In the genomic region with DNA sequence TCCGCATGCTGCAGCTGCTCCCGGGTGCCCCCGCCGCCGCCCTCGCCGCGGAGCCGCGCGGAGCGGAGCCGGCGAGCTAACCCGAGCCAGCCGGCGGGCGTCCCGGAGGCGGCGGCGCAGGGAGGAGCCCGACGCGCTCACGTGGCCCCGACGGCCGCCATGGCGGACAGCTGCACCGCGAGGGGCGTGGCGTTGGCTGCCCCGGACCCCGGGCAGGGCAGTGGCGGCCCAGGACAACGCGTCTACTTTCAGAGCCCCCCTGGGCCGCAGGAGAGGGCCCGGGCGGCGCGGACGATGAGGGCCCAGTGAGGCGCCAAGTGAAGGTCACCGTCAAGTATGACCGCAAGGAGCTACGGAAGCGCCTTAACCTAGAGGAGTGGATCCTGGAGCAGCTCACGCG, we compare ENCODE assay signal across 17 cellular contexts. TPM values are rescaled to one million over a fixed set of nuclear protein-coding genes. Genes with fewer than 3 reads are reported as not detected.
DNase-seq lines count a peak whose midpoint lies in the region; ATAC-seq and TF ChIP-seq lines count a peak whose summit lies in the region.
"Had no signal": no experiment of that assay in that cellular context is flagged by ENCODE, and none has a peak within 500 bp of the region (broad histone marks: within the 10 kb centered on the region; RNA-seq: fewer than 3 reads in every experiment).

No MANE protein-coding gene starts in this region.

- no peak overlapping the region; the same call in 1 of the 2 replicates for H3K9ac ChIP-seq in iPS-20b (ENCODE audit: low read depth, low read length)

- intact Hi-C loops in stomach (cut with DNase I; ENCODE audit: low total_unique reads) = no loop called here

- no peaks in the 10 kb centered on the region; the same call in 1 of the 2 replicates for H3K4me1 ChIP-seq in iPS-20b (ENCODE audit: insufficient read depth, low read length)
- H3K4me1 ChIP-seq in stomach = peaks cover 0 to 16% (median 1%) of the 10 kb centered on the region in 4 donors

- ATAC-seq in HG02571 (IDR thresholded peaks at IDR 0.05; ENCODE audit: unreplicated experiment) = no peak
- ATAC-seq: naive thymus-derived CD8-positive, alpha-beta T cell; SK-N-SH treated with all-trans-retinoic acid at 6 μM for 48 hours had no signal

- H3K9me3 ChIP-seq in iPS-20b (ENCODE audit: insufficient read depth, low read depth, low read length) = no peaks in the 10 kb centered on the region
- H3K9me3 ChIP-seq in stomach = no peaks in the 10 kb centered on the region
- H3K9me3 ChIP-seq: tibial artery had no signal

- TF ChIP-seq CTCF in choroid plexus epithelial cell (conservative IDR thresholded peaks at IDR 0.05; ENCODE audit: low read depth, low read length) (no peak), stomach (IDR thresholded peaks at IDR 0.05) (no peak)

- TF ChIP-seq POLR2A in stomach (IDR thresholded peaks at IDR 0.05) = no peak

- no peak overlapping the region for H3K27ac ChIP-seq in iPS-20b (ENCODE audit: low read length)
- H3K27ac ChIP-seq in stomach = no peak overlapping the region
- H3K27ac ChIP-seq: tibial artery had no signal

- H3K36me3 ChIP-seq in iPS-20b (ENCODE audit: insufficient read depth, low read depth, low read length) = no peaks in the 10 kb centered on the region
- H3K36me3 ChIP-seq in stomach = no peaks in the 10 kb centered on the region
- H3K36me3 ChIP-seq: tibial artery had no signal

- TF ChIP-seq EP300 in stomach (IDR thresholded peaks at IDR 0.05) = no peak

- peak; percentile 33 for DNase-seq in activated CD8-positive, alpha-beta memory T cell treated with anti-CD3 and anti-CD28 coated beads, Interleukin-2, amount 50 U/mL, for 48 hours
- DNase-seq in activated CD8-positive, alpha-beta memory T cell treated with anti-CD3 and anti-CD28 coated beads, Interleukin-2, amount 50 U/mL, for 4 hours = no peak
- DNase-seq in choroid plexus epithelial cell (ENCODE audit: low read depth) (no peak), stomach (no peak), NCI-H1048 (lab: John Stamatoyannopoulos, UW) (no peak), hepatic stellate cell (ENCODE audit: low spot score) (no peak)
- DNase-seq: activated CD4-positive, alpha-beta T cell treated with anti-CD3 and anti-CD28 coated beads, Interleukin-2, amount 50 U/mL, for 4 hours; amniotic stem cell; CD4-positive, CD25-positive, alpha-beta regulatory T cell; DND-41; naive thymus-derived CD8-positive, alpha-beta T cell; NCI-H1930; NCI-H69; tibial artery had no signal

- H3K27me3 ChIP-seq in iPS-20b (ENCODE audit: insufficient read depth, low read length) (no peaks in the 10 kb centered on the region), stomach (peaks cover 0 to 23% (median 0%) of the 10 kb centered on the region in 3 donors)
- H3K27me3 ChIP-seq: tibial artery had no signal

- H3K4me3 ChIP-seq in choroid plexus epithelial cell (ENCODE audit: low read depth, low read length) (peak overlapping the region; percentile 37), iPS-20b (ENCODE audit: low read length) (peak overlapping the region; percentile 55; the same call in 1 of the 2 replicates), stomach (peak overlapping the region; percentile 6 to 32 (median 22))
- H3K4me3 ChIP-seq: tibial artery had no signal

- WGBS in stomach, 5 donors = 26 to 51% (median 30%) methylated on average over 14 to 52 of the region's 52 CpGs

RNA-seq across cellular contexts. Expression of gene CCNYL1, which starts 30.0 kb away (rescaled TPM):
- 10 to 100 TPM; 11.1 to 29.8 (median 16.1) TPM for total RNA-seq in stomach
- 10 to 100 TPM in 2 of 3 donors, 1 to 10 TPM in 1; 4.2 to 11.3 (median 10.2) TPM for polyA plus RNA-seq in stomach

RNA-seq across cellular contexts. Expression of gene METTL21A, which starts 56.2 kb away (rescaled TPM):
- total RNA-seq in stomach = 10 to 100 TPM; 13.0 to 42.9 (median 27.5) TPM
- 10 to 100 TPM in 2 of 3 donors, 1 to 10 TPM in 1; 7.4 to 22.9 (median 17.3) TPM for polyA plus RNA-seq in stomach
